In genomic region chr10:87817291-87817872, GRCh38 we compare ENCODE assay signal across 8 cellular contexts. TPM values are rescaled to one million over a fixed set of nuclear protein-coding genes. Genes with fewer than 3 reads are reported as not detected.
DNase-seq lines count a peak whose midpoint lies in the region; ATAC-seq, FAIRE-seq and TF ChIP-seq lines count a peak whose summit lies in the region.

No MANE protein-coding gene starts in this region.

- FAIRE-seq in kidney (lab: Jason Lieb, UNC): no peak

- H3K4me3 ChIP-seq in Jurkat, Clone E6-1 (ENCODE audit: low read length): peak overlapping the region; percentile 83
- H3K4me3 ChIP-seq in ascending aorta (peak overlapping the region; percentile 70 to 95), kidney (ENCODE audit: low read length in 2 of 2) (peak overlapping the region; percentile 70 to 99)

- H3K9ac ChIP-seq in kidney (ENCODE audit: low read length in 2 of 2): peak overlapping the region; percentile 89 to 97

- H3K36me3 ChIP-seq in ascending aorta (peaks cover 0 to 5% of the 10 kb centered on the region in 2 donors), kidney (ENCODE audit: control insufficient read depth in 1 of 2, insufficient read depth in 2 of 2, low read length in 2 of 2) (peaks cover 0 to 2% of the 10 kb centered on the region in 2 donors)

- DNase-seq in DMS114 treated with DMSO at 0.1 percent for 48 hours (lab: John Stamatoyannopoulos, UW; ENCODE audit: unreplicated experiment): peak; percentile 30
- no peak for DNase-seq in Jurkat, Clone E6-1 (ENCODE audit: low read depth, low spot score)
- DNase-seq in ascending aorta (ENCODE audit: low spot score in 2 of 2): no peak
- no peak for DNase-seq in kidney
- no peak for DNase-seq in MV-4-11 (lab: John Stamatoyannopoulos, UW)
- DNase-seq in HK-2 (ENCODE audit: unreplicated experiment): no peak

- TF ChIP-seq CTCF in ascending aorta (IDR thresholded peaks at IDR 0.05) (no peak), kidney (IDR thresholded peaks at IDR 0.05; ENCODE audit: borderline replicate concordance, extremely low read depth, insufficient read depth) (no peak)

- H3K4me1 ChIP-seq in ascending aorta (peaks cover 0 to 14% of the 10 kb centered on the region in 2 donors), kidney (ENCODE audit: control insufficient read depth in 1 of 2, insufficient read depth in 1 of 2, low read depth in 1 of 2, low read length in 2 of 2) (peaks cover 0 to 5% of the 10 kb centered on the region in 2 donors)

- intact Hi-C loops in ascending aorta (cut with DNase I) (no loop called here), kidney (cut with DNase I) (no loop called here)

- H3K9me3 ChIP-seq in ascending aorta (no peaks in the 10 kb centered on the region), kidney (ENCODE audit: control insufficient read depth in 1 of 2, low read length in 2 of 2) (no peaks in the 10 kb centered on the region)

- H3K27ac ChIP-seq in ascending aorta: peak overlapping the region; percentile 78 to 85
- peak overlapping the region; percentile 89 to 93 for H3K27ac ChIP-seq in kidney (ENCODE audit: low read depth in 2 of 2, low read length in 2 of 2)
- peak overlapping the region; percentile 61 for H3K27ac ChIP-seq in temporal lobe (ENCODE audit: low read depth, low read length)

- no peaks in the 10 kb centered on the region for H3K27me3 ChIP-seq in ascending aorta

- ATAC-seq in GM21390 (IDR thresholded peaks at IDR 0.05; ENCODE audit: unreplicated experiment): peak; percentile 19

RNA-seq across cellular contexts. Expression of gene ATAD1, which starts 0.6 kb away (rescaled TPM):
- polyA plus RNA-seq in Jurkat, Clone E6-1 (2012; ENCODE audit: insufficient read depth, insufficient read length): 30.2 TPM
- total RNA-seq in ascending aorta: 22.1 TPM
- total RNA-seq in kidney: 57.3 TPM
- 22.0 TPM for polyA plus RNA-seq in kidney (ENCODE audit: insufficient read depth, low read depth, low replicate concordance)
- 59.0 TPM for total RNA-seq in temporal lobe

RNA-seq across cellular contexts. Expression of gene KLLN, which starts 46.0 kb away (rescaled TPM):
- 4.2 TPM for polyA plus RNA-seq in Jurkat, Clone E6-1 (2012; ENCODE audit: insufficient read depth, insufficient read length)
- not detected for total RNA-seq in ascending aorta
- total RNA-seq in kidney: 1.7 TPM
- 0.82 TPM for polyA plus RNA-seq in kidney (ENCODE audit: insufficient read depth, low read depth, low replicate concordance)
- 0.49 TPM for total RNA-seq in temporal lobe

RNA-seq across cellular contexts. Expression of gene PTEN, which starts 46.0 kb away (rescaled TPM):
- 48.2 TPM for polyA plus RNA-seq in Jurkat, Clone E6-1 (2012; ENCODE audit: insufficient read depth, insufficient read length)
- total RNA-seq in ascending aorta (96.3 TPM), kidney (154 TPM), temporal lobe (147 TPM)
- polyA plus RNA-seq in kidney (ENCODE audit: insufficient read depth, low read depth, low replicate concordance): 22.3 TPM
